In genomic region chr9:74526215-74526614, GRCh38 we compare ENCODE assay signal across 20 cellular contexts. TPM values are rescaled to one million over a fixed set of nuclear protein-coding genes. Genes with fewer than 3 reads are reported as not detected.
DNase-seq lines count a peak whose midpoint lies in the region; ATAC-seq, FAIRE-seq and TF ChIP-seq lines count a peak whose summit lies in the region.
"Had no signal": no experiment of that assay in that cellular context is flagged by ENCODE, and none has a peak within 500 bp of the region (broad histone marks: within the 10 kb centered on the region; RNA-seq: fewer than 3 reads in every experiment).

No MANE protein-coding gene starts in this region.

- DNase-seq in astrocyte of the hippocampus (ENCODE audit: low read depth, low spot score) (peak; percentile 14), fibroblast of peridontal ligament (ENCODE audit: extremely low read depth) (peak; percentile 2), small intestine (no peak), neuronal stem cell (ENCODE audit: low spot score) (no peak), inferior parietal cortex (ENCODE audit: extremely low spot score) (no peak)
- DNase-seq: 8988T; CD4-positive, CD25-positive, alpha-beta regulatory T cell; COR-L47; DMS79; HCEC 1CT; KBM-7; NCI-H1694; NCI-H2081 treated with DMSO at 0.1 percent for 48 hours; NCI-H2171 treated with DMSO at 0.1 percent for 48 hours; NCI-H446; NCI-H526; Right ventricle myocardium superior had no signal

- H3K4me3 ChIP-seq in BLaER1 = no peak overlapping the region
- H3K4me3 ChIP-seq in Loucy (ENCODE audit: low read length, poor library complexity, severe bottlenecking) = no peak overlapping the region
- no peak overlapping the region for H3K4me3 ChIP-seq in small intestine (ENCODE audit: low read depth in 1 of 2, low read length in 2 of 2)
- H3K4me3 ChIP-seq in neuronal stem cell (ENCODE audit: low read length in 2 of 2) = no peak overlapping the region

- H2BK12ac ChIP-seq in neuronal stem cell (ENCODE audit: low read length) = no peak overlapping the region

- ATAC-seq in HG03280 (IDR thresholded peaks at IDR 0.05; ENCODE audit: unreplicated experiment) = no peak

- no peak overlapping the region for H2BK15ac ChIP-seq in neuronal stem cell (ENCODE audit: low read length)

- H4K20me1 ChIP-seq in BLaER1 (peaks cover 83% of the 10 kb centered on the region), Loucy (ENCODE audit: insufficient read depth, low read length, poor library complexity, severe bottlenecking) (no peaks in the 10 kb centered on the region)

- no peak overlapping the region for H3K23ac ChIP-seq in neuronal stem cell (ENCODE audit: low read depth, low read length, poor library complexity)

- H4K8ac ChIP-seq in neuronal stem cell (ENCODE audit: low read depth, low read length) = no peak overlapping the region

- no peaks in the 10 kb centered on the region for H3F3A ChIP-seq in Loucy (ENCODE audit: low read depth)

- WGBS in small intestine, 3 donors = 54 to 62% (median 57%) methylated on average over 2 of the region's 2 CpGs
- WGBS in neuronal stem cell (ENCODE audit: extremely low coverage in 2 of 2, insufficient read length in 2 of 2, insufficient replicate concordance in 1 of 2), 2 donors = no CpG with 5 or more reads among the region's 2 CpGs

- no peak overlapping the region for H3K27ac ChIP-seq in BLaER1
- no peak overlapping the region for H3K27ac ChIP-seq in small intestine (ENCODE audit: low read depth in 1 of 2, low read length in 1 of 2)
- no peak overlapping the region for H3K27ac ChIP-seq in neuronal stem cell (replicated peaks; ENCODE audit: low read length)

- H2AFZ ChIP-seq in Loucy (ENCODE audit: low read length) = 0 out of 2 replicates have a peak overlapping the region, but pooled peaks have one; percentile 38
- no peak overlapping the region for H2AFZ ChIP-seq in neuronal stem cell (ENCODE audit: low read length)

- no peak overlapping the region for H2BK5ac ChIP-seq in neuronal stem cell (ENCODE audit: low read length)

- peak overlapping the region; percentile 29 for H3K4me2 ChIP-seq in BLaER1
- no peak overlapping the region for H3K4me2 ChIP-seq in Loucy (ENCODE audit: low read depth, low read length, poor library complexity, severe bottlenecking)
- H3K4me2 ChIP-seq in neuronal stem cell (ENCODE audit: insufficient read depth, low read length, poor library complexity, severe bottlenecking) = no peak overlapping the region

- H3K14ac ChIP-seq in neuronal stem cell (ENCODE audit: low read length) = no peak overlapping the region

- H3K4me1 ChIP-seq in BLaER1 = peaks cover 20% of the 10 kb centered on the region
- no peaks in the 10 kb centered on the region for H3K4me1 ChIP-seq in Loucy (ENCODE audit: insufficient read depth, low read length, poor library complexity, severe bottlenecking)
- H3K4me1 ChIP-seq in small intestine (ENCODE audit: control insufficient read depth in 2 of 2, insufficient read depth in 1 of 2, low read depth in 1 of 2, low read length in 1 of 2) = no peaks in the 10 kb centered on the region
- no peaks in the 10 kb centered on the region for H3K4me1 ChIP-seq in neuronal stem cell (ENCODE audit: control insufficient read depth in 2 of 2, insufficient read depth in 1 of 2, low read depth in 1 of 2, low read length in 2 of 2)

- H4K91ac ChIP-seq in neuronal stem cell (ENCODE audit: low read depth, low read length, poor library complexity) = no peak overlapping the region

- H3K36me3 ChIP-seq in BLaER1 (peaks cover 21% of the 10 kb centered on the region), Loucy (ENCODE audit: insufficient read depth, low read length) (no peaks in the 10 kb centered on the region), small intestine (ENCODE audit: control insufficient read depth in 2 of 2, insufficient read depth in 2 of 2, low read length in 2 of 2) (no peaks in the 10 kb centered on the region), neuronal stem cell (replicated peaks in 1 of 2; ENCODE audit: control insufficient read depth in 2 of 2, insufficient read depth in 2 of 2, low read length in 2 of 2) (no peaks in the 10 kb centered on the region)

- H2BK120ac ChIP-seq in neuronal stem cell (ENCODE audit: low read depth, low read length) = no peak overlapping the region

- H3K9me3 ChIP-seq in BLaER1 (no peaks in the 10 kb centered on the region), Loucy (ENCODE audit: insufficient read depth, low read depth, low read length) (no peaks in the 10 kb centered on the region), small intestine (ENCODE audit: control insufficient read depth, low read depth) (no peaks in the 10 kb centered on the region), neuronal stem cell (replicated peaks in 1 of 2; ENCODE audit: control insufficient read depth in 2 of 2, insufficient read depth in 1 of 2, low read depth in 1 of 2, low read length in 2 of 2) (no peaks in the 10 kb centered on the region)

- no peak overlapping the region for H2AK5ac ChIP-seq in neuronal stem cell (ENCODE audit: low read depth, low read length)

- H3K9ac ChIP-seq in BLaER1 = no peak overlapping the region
- H3K9ac ChIP-seq in Loucy (ENCODE audit: low read depth, low read length, poor library complexity, severe bottlenecking) = no peak overlapping the region
- H3K9ac ChIP-seq in neuronal stem cell (ENCODE audit: low read depth, low read length, poor library complexity) = no peak overlapping the region

- no peak for TF ChIP-seq CTCF in Loucy (conservative IDR thresholded peaks at IDR 0.05; ENCODE audit: low read length)

- H3K79me1 ChIP-seq in neuronal stem cell (ENCODE audit: low read depth, low read length) = no peaks in the 10 kb centered on the region

- no peak for FAIRE-seq in small intestine (lab: Jason Lieb, UNC)

- no peak overlapping the region for H3K4ac ChIP-seq in neuronal stem cell (ENCODE audit: low read length)

- H3K79me2 ChIP-seq in Loucy (ENCODE audit: insufficient read depth, low read length) = no peaks in the 10 kb centered on the region

- H3K27me3 ChIP-seq in BLaER1 (no peaks in the 10 kb centered on the region), Loucy (ENCODE audit: insufficient read depth, low read length, poor library complexity, severe bottlenecking) (no peaks in the 10 kb centered on the region), small intestine (ENCODE audit: control insufficient read depth in 2 of 2, insufficient read depth in 2 of 2, low read length in 2 of 2) (peaks cover 0 to 1% of the 10 kb centered on the region in 2 donors), neuronal stem cell (ENCODE audit: control insufficient read depth in 3 of 3, insufficient read depth in 3 of 3, low read depth in 1 of 3, low read length in 3 of 3) (no peaks in the 10 kb centered on the region)

- no peaks in the 10 kb centered on the region for H3K9me2 ChIP-seq in Loucy (replicated peaks; ENCODE audit: low read depth, low read length)

- H3K18ac ChIP-seq in neuronal stem cell (ENCODE audit: low read length) = no peak overlapping the region

RNA-seq across cellular contexts. Expression of gene RORB, which starts 29.1 kb away (rescaled TPM):
- under 1 TPM in 2 of 3 donors, not detected in 1; 0.01 to 0.27 TPM for polyA plus RNA-seq in small intestine
- 1.4 TPM for polyA plus RNA-seq in neuronal stem cell (2013, experiment 1 of 2)
- 1.5 TPM for polyA plus RNA-seq in neuronal stem cell (2013, experiment 2 of 2)
- polyA plus RNA-seq: CD4-positive, CD25-positive, alpha-beta regulatory T cell had no signal

Comparison
In these comparisons a context has a peak if more than half of its experiments do, and no peak if none do; other contexts are left out.
1. DNase-seq: peak in astrocyte of the hippocampus (single experiment) and fibroblast of peridontal ligament (single experiment); none in small intestine (single experiment), neuronal stem cell (single experiment) and inferior parietal cortex (single experiment).